Comparison of ENCODE assay signal across 7 cellular contexts in genomic region chr2:87194254-87194999, GRCh38.
DNase-seq lines count a peak whose midpoint lies in the region; ATAC-seq, FAIRE-seq and TF ChIP-seq lines count a peak whose summit lies in the region.
"Not testable (repeated sequence)": the region's sequence is repeated elsewhere in the genome, so short reads cannot be mapped to it uniquely, and the experiment has no call there.

No MANE protein-coding gene starts in this region.

- POLR2A ChIA-PET in H1 (lab: Charles Lee; ENCODE audit: partially characterized antibody): not testable (repeated sequence)

- H3K36me3 Mint-ChIP-seq in astrocyte (ENCODE audit: low read depth, unreplicated experiment): not testable (repeated sequence)

- not testable (repeated sequence) for H4K5ac ChIP-seq in H1 (ENCODE audit: insufficient read length, low read depth, low read length)

- not testable (repeated sequence) for H3K4me1 ChIP-seq in astrocyte (ENCODE audit: insufficient read depth, low read length); H1 (replicated peaks in 1 of 4; ENCODE audit: control insufficient read depth in 3 of 4, insufficient read depth in 4 of 4, low read length in 3 of 4); heart right ventricle; psoas muscle

- TF ChIP-seq RAD21 in H1 (IDR thresholded peaks at IDR 0.05 in 1 of 2, conservative IDR thresholded peaks at IDR 0.05 in 1 of 2; ENCODE audit: low read depth in 2 of 2, low read length in 2 of 2): not testable (repeated sequence)

- H3K4me2 ChIP-seq in astrocyte (ENCODE audit: low read length); H1 (ENCODE audit: insufficient read depth in 1 of 2, low read depth in 2 of 2, low read length in 2 of 2): not testable (repeated sequence)

- not testable (repeated sequence) for H2BK5ac ChIP-seq in H1 (ENCODE audit: low read depth, low read length)

- not testable (repeated sequence) for TF ChIP-seq EP300 in H1 (IDR thresholded peaks at IDR 0.05; ENCODE audit: borderline replicate concordance in 1 of 2, low read depth in 2 of 2, low read length in 2 of 2)

- H3K79me2 ChIP-seq in astrocyte (ENCODE audit: insufficient read depth, low read length); H1 (ENCODE audit: control insufficient read depth in 1 of 2, insufficient read depth in 2 of 2, low read length in 2 of 2): not testable (repeated sequence)

- not testable (repeated sequence) for TF ChIP-seq POLR2A in H1 (IDR thresholded peaks at IDR 0.05; ENCODE audit: control extremely low read depth in 1 of 2, low read depth in 2 of 2, low read length in 2 of 2)

- FAIRE-seq in GM19239 (lab: Jason Lieb, UNC) (peak; percentile 49), astrocyte (lab: Jason Lieb, UNC) (peak; percentile 37), H1 (lab: Jason Lieb, UNC) (peak; percentile 73)

- intact Hi-C loops in Right ventricle myocardium superior (cut with DNase I); heart right ventricle (cut with DNase I); psoas muscle (cut with DNase I): not testable (repeated sequence)

- CTCF ChIA-PET in H1 (lab: Charles Lee; ENCODE audit: partially characterized antibody): not testable (repeated sequence)

- H3K23me2 ChIP-seq in H1 (ENCODE audit: low read depth, low read length): not testable (repeated sequence)

- not testable (repeated sequence) for TF ChIP-seq CTCF in astrocyte (IDR thresholded peaks at IDR 0.05; ENCODE audit: insufficient read depth, low read depth, low read length); H1 (IDR thresholded peaks at IDR 0.05; ENCODE audit: control extremely low read depth in 1 of 3, insufficient read depth in 1 of 3, low read depth in 1 of 3, low read length in 3 of 3); heart right ventricle (IDR thresholded peaks at IDR 0.05); psoas muscle (IDR thresholded peaks at IDR 0.05)

- H3K27me3 Mint-ChIP-seq in astrocyte (ENCODE audit: low read depth, unreplicated experiment): not testable (repeated sequence)

- H3K56ac ChIP-seq in H1 (replicated peaks; ENCODE audit: insufficient read length, low read depth, low read length): not testable (repeated sequence)

- WGBS in H1 (ENCODE audit: extremely low coverage in 1 of 2, insufficient coverage in 1 of 2, insufficient read length in 1 of 2, insufficient replicate concordance in 2 of 2, low coverage in 1 of 2, low lambda C conversion rate in 2 of 2, missing lambda C conversion rate in 1 of 2), 2 experiments: 50% methylated on average over 1 of the region's 2 CpGs; no CpG with 5 or more reads in 1 of the 2 experiments
- 65 to 88% methylated on average over 1 of the region's 2 CpGs for WGBS in heart right ventricle, 2 donors
- 44 to 80% (median 53%) methylated on average over 1 of the region's 2 CpGs for WGBS in psoas muscle, 3 donors

- H3K36me3 ChIP-seq in astrocyte (ENCODE audit: insufficient read depth, low read length); H1 (ENCODE audit: control insufficient read depth in 2 of 4, insufficient read depth in 4 of 4, low read length in 3 of 4); heart right ventricle; psoas muscle (ENCODE audit: insufficient read depth in 1 of 2, low read depth in 1 of 2): not testable (repeated sequence)

- H3K27me3 ChIP-seq in astrocyte (ENCODE audit: insufficient read depth, low read length); H1 (replicated peaks in 1 of 4; ENCODE audit: control insufficient read depth in 3 of 4, extremely low read depth in 1 of 4, insufficient read depth in 3 of 4, low read length in 3 of 4); heart right ventricle; psoas muscle (ENCODE audit: insufficient read depth in 3 of 3, low read length in 2 of 3): not testable (repeated sequence)

- not testable (repeated sequence) for H3K14ac ChIP-seq in H1 (ENCODE audit: insufficient read length)

- not testable (repeated sequence) for H2BK20ac ChIP-seq in H1 (ENCODE audit: low read length)

- not testable (repeated sequence) for H2BK12ac ChIP-seq in H1 (ENCODE audit: low read depth, low read length)

- H2AFZ ChIP-seq in astrocyte (ENCODE audit: low read depth, low read length); H1 (ENCODE audit: low read length): not testable (repeated sequence)

- not testable (repeated sequence) for H3K23ac ChIP-seq in H1 (ENCODE audit: insufficient read length)

- H3K4me1 Mint-ChIP-seq in astrocyte (ENCODE audit: low read depth, unreplicated experiment): not testable (repeated sequence)

- not testable (repeated sequence) for H3K9ac ChIP-seq in astrocyte (ENCODE audit: low read length); H1 (replicated peaks in 1 of 4; ENCODE audit: extremely low read depth in 1 of 4, low read depth in 3 of 4, low read length in 3 of 4)

- H4K20me1 ChIP-seq in astrocyte (ENCODE audit: insufficient read depth, low read length); H1 (replicated peaks in 1 of 2; ENCODE audit: control insufficient read depth in 1 of 2, insufficient read depth in 2 of 2, low read length in 2 of 2): not testable (repeated sequence)

- not testable (repeated sequence) for H3K4ac ChIP-seq in H1 (replicated peaks; ENCODE audit: insufficient read length, low read depth, low read length)

- not testable (repeated sequence) for H2AK5ac ChIP-seq in H1 (ENCODE audit: low read depth, low read length)

- H3K79me1 ChIP-seq in H1 (ENCODE audit: low read depth, low read length): not testable (repeated sequence)

- H2BK15ac ChIP-seq in H1 (ENCODE audit: low read length): not testable (repeated sequence)

- H2BK120ac ChIP-seq in H1 (replicated peaks; ENCODE audit: low read depth, low read length): not testable (repeated sequence)

- not testable (repeated sequence) for H3K18ac ChIP-seq in H1 (ENCODE audit: extremely low read depth, low read length)

- not testable (repeated sequence) for DNase-seq in GM19239 (ENCODE audit: insufficient read length, low spot score); astrocyte (ENCODE audit: low read depth); H1 (ENCODE audit: low read depth in 1 of 2, low spot score in 2 of 2); Right ventricle myocardium superior; heart right ventricle; left lobe of liver (ENCODE audit: low spot score); psoas muscle

- H3K9me3 Mint-ChIP-seq in astrocyte (ENCODE audit: unreplicated experiment): not testable (repeated sequence)

- not testable (repeated sequence) for H3K9me3 ChIP-seq in astrocyte (ENCODE audit: insufficient read depth, low read depth, low read length); H1 (ENCODE audit: insufficient read depth in 2 of 2, low read depth in 1 of 2, low read length in 1 of 2); heart right ventricle; psoas muscle

- not testable (repeated sequence) for H3K27ac Mint-ChIP-seq in astrocyte (ENCODE audit: unreplicated experiment)

- not testable (repeated sequence) for H4K8ac ChIP-seq in H1 (ENCODE audit: extremely low read depth, insufficient read depth, low read length)

- H3K4me3 ChIP-seq in astrocyte (ENCODE audit: insufficient read depth, low read depth, low read length); H1 (ENCODE audit: extremely low read depth in 1 of 4, insufficient read depth in 2 of 4, low read depth in 3 of 4, low read length in 4 of 4); heart right ventricle; psoas muscle: not testable (repeated sequence)

- H3K4me3 Mint-ChIP-seq in astrocyte (ENCODE audit: unreplicated experiment): not testable (repeated sequence)

- ATAC-seq in Right ventricle myocardium superior (ENCODE audit: poor library complexity) (peak; percentile 77), heart right ventricle (peak in 6 of 8 donors; percentile 29 to 72 (median 59)), left lobe of liver (peak; percentile 62), psoas muscle (peak in 3 of 4 donors; percentile 62 to 79 (median 71))

- not testable (repeated sequence) for H4K91ac ChIP-seq in H1 (replicated peaks; ENCODE audit: insufficient read length, low read length)

- not testable (repeated sequence) for H3K27ac ChIP-seq in astrocyte (ENCODE audit: low read depth, low read length); H1 (ENCODE audit: low read depth, low read length); heart right ventricle; psoas muscle
